ENCODE assay signal across 1 cellular context in genomic region chr4:168724960-168725359, GRCh38.
TF ChIP-seq lines count a peak whose summit lies in the region.

No MANE protein-coding gene starts in this region.

TF ChIP-seq in GM12878, 131 proteins besides CTCF, POLR2A, EP300 and RAD21 (continued from another document and continues in another):
- TF ChIP-seq SUPT20H (IDR thresholded peaks at IDR 0.05; ENCODE audit: borderline replicate concordance, control insufficient read depth, low read depth, low read length) (no peak), SMARCA5 (IDR thresholded peaks at IDR 0.05) (peak; percentile 87), E2F8 (IDR thresholded peaks at IDR 0.05; ENCODE audit: low read depth, partially characterized antibody) (no peak), ATF2 (IDR thresholded peaks at IDR 0.05; ENCODE audit: low read length) (no peak), MXI1 (IDR thresholded peaks at IDR 0.05; ENCODE audit: low read depth, low read length) (no peak), BCL11A (IDR thresholded peaks at IDR 0.05; ENCODE audit: low read depth, low read length) (peak; percentile 86), SP1 (IDR thresholded peaks at IDR 0.05; ENCODE audit: low read depth, low read length) (no peak), ZNF24 (IDR thresholded peaks at IDR 0.05) (peak; percentile 62; the same call in 1 of the 2 replicates), ATF3 (IDR thresholded peaks at IDR 0.05; ENCODE audit: borderline replicate concordance, extremely low read depth, low read depth, low read length) (no peak), NFXL1 (IDR thresholded peaks at IDR 0.05; ENCODE audit: borderline replicate concordance) (no peak), BMI1 (IDR thresholded peaks at IDR 0.05; ENCODE audit: borderline replicate concordance) (peak; percentile 69), LARP7 (IDR thresholded peaks at IDR 0.05) (no peak), HDGF (IDR thresholded peaks at IDR 0.05) (no peak), SMC3 (IDR thresholded peaks at IDR 0.05; ENCODE audit: borderline replicate concordance, low read length) (no peak), NR2C1 (IDR thresholded peaks at IDR 0.05) (no peak), ZBTB4 (CRISPR knock-in tag; IDR thresholded peaks at IDR 0.05) (no peak), ELK1 (IDR thresholded peaks at IDR 0.05; ENCODE audit: low read depth, low read length) (no peak), SIN3A (IDR thresholded peaks at IDR 0.05; ENCODE audit: low read depth, low read length) (no peak), NR2C2 (IDR thresholded peaks at IDR 0.05; ENCODE audit: borderline replicate concordance, control insufficient read depth, insufficient read length, low read depth) (no peak), MTA2 (IDR thresholded peaks at IDR 0.05; ENCODE audit: low read depth) (peak; percentile 99), STAT1 (conservative IDR thresholded peaks at IDR 0.05) (no peak), ETV6 (conservative IDR thresholded peaks at IDR 0.05 in 1 of 2, IDR thresholded peaks at IDR 0.05 in 1 of 2; ENCODE audit: borderline replicate concordance in 1 of 2, low read depth in 1 of 2) (no peak), TAF1 (IDR thresholded peaks at IDR 0.05; ENCODE audit: borderline replicate concordance, low read depth, low read length) (no peak), GATAD2B (conservative IDR thresholded peaks at IDR 0.05; ENCODE audit: low read depth) (0 out of 2 replicates have a peak, but pooled peaks have one; percentile 18), POLR2AphosphoS2 (IDR thresholded peaks at IDR 0.05; ENCODE audit: low read depth, low read length) (no peak), SMAD1 (IDR thresholded peaks at IDR 0.05; ENCODE audit: low read depth, partially characterized antibody) (no peak), CBX3 (IDR thresholded peaks at IDR 0.05; ENCODE audit: borderline replicate concordance, low read depth) (no peak), IKZF1 (conservative IDR thresholded peaks at IDR 0.05) (peak; percentile 86), BHLHE40 (IDR thresholded peaks at IDR 0.05; ENCODE audit: borderline replicate concordance in 1 of 2, low read depth in 2 of 2, low read length in 1 of 2) (peak in 1 of 2 experiments; percentile 22; a peak in 1 of 4 replicates), SREBF2 (IDR thresholded peaks at IDR 0.05; ENCODE audit: low read length) (no peak), SPI1 (IDR thresholded peaks at IDR 0.05; ENCODE audit: borderline replicate concordance, insufficient read depth, low read depth, low read length) (no peak), SIX5 (IDR thresholded peaks at IDR 0.05; ENCODE audit: low read depth, low read length, severe bottlenecking) (no peak), JUNB (IDR thresholded peaks at IDR 0.05) (0 out of 2 replicates have a peak, but pooled peaks have one; percentile 10), ZNF384 (IDR thresholded peaks at IDR 0.05; ENCODE audit: borderline replicate concordance, low read depth, low read length) (no peak), MAX (IDR thresholded peaks at IDR 0.05; ENCODE audit: low read depth, low read length) (no peak), IRF5 (IDR thresholded peaks at IDR 0.05; ENCODE audit: borderline replicate concordance) (no peak), GABPA (IDR thresholded peaks at IDR 0.05; ENCODE audit: low read depth) (no peak), REST (IDR thresholded peaks at IDR 0.05; ENCODE audit: low read depth, low read length) (no peak), BRCA1 (IDR thresholded peaks at IDR 0.05; ENCODE audit: low read depth, low read length) (no peak), CREB1 (IDR thresholded peaks at IDR 0.05; ENCODE audit: low read depth) (no peak), EZH2 (IDR thresholded peaks at IDR 0.05; ENCODE audit: borderline replicate concordance, control insufficient read depth, low read depth, low read length) (no peak), RCOR1 (conservative IDR thresholded peaks at IDR 0.05; ENCODE audit: low read depth, low read length) (no peak), KLF5 (IDR thresholded peaks at IDR 0.05; ENCODE audit: partially characterized antibody) (no peak), YY1 (IDR thresholded peaks at IDR 0.05; ENCODE audit: low read depth, low read length) (no peak), ZNF622 (IDR thresholded peaks at IDR 0.05) (no peak), TBL1XR1 (IDR thresholded peaks at IDR 0.05; ENCODE audit: low read depth, low read length) (no peak), RELB (IDR thresholded peaks at IDR 0.05; ENCODE audit: low read depth) (peak; percentile 76), IRF3 (IDR thresholded peaks at IDR 0.05) (no peak), RAD51 (IDR thresholded peaks at IDR 0.05) (no peak)
